Comparison of ENCODE assay signal across 8 cellular contexts in the genomic region with DNA sequence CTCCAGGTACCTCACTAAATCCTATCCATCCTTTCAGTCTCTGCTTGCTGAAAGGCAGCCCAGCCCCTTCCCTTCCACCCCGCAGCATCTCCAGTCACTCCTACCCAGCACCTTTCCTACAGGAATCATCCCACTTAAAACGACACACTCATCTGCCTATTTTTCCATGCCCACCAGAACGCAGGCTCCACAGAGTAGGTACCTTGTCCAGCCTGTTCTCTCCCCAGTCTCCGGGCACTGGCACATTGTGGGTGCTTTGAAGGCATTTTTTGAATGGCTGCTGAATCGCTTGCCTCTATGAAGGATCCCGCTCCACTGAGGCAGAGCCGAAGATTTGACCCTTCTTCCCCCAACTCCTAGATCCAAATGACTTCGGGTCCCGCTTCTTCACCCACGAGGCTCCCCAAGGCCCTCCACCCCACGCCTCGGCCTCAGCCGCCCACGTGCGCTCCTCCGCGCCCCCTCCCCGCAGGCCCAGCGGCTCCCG. TPM values are rescaled to one million over a fixed set of nuclear protein-coding genes. Genes with fewer than 3 reads are reported as not detected.
DNase-seq lines count a peak whose midpoint lies in the region; TF ChIP-seq lines count a peak whose summit lies in the region.
"Had no signal": no experiment of that assay in that cellular context is flagged by ENCODE, and none has a peak within 500 bp of the region (broad histone marks: within the 10 kb centered on the region; RNA-seq: fewer than 3 reads in every experiment).

No MANE protein-coding gene starts in this region.

- no peak for TF ChIP-seq CTCF in esophagus squamous epithelium (IDR thresholded peaks at IDR 0.05)
- no peak for TF ChIP-seq CTCF in suprapubic skin (IDR thresholded peaks at IDR 0.05)

- no peak for TF ChIP-seq EP300 in suprapubic skin (IDR thresholded peaks at IDR 0.05)

- peaks cover 62% of the 10 kb centered on the region for H3K27me3 Mint-ChIP-seq in activated naive CD4-positive, alpha-beta T cell treated with anti-CD3 and anti-CD28 coated beads for 36 hours (ENCODE audit: low read depth)

- H3K36me3 Mint-ChIP-seq in activated naive CD4-positive, alpha-beta T cell treated with anti-CD3 and anti-CD28 coated beads for 36 hours (ENCODE audit: low read depth) = no peaks in the 10 kb centered on the region

- DNase-seq in activated naive CD4-positive, alpha-beta T cell treated with anti-CD3 and anti-CD28 coated beads for 36 hours = no peak
- no peak for DNase-seq in activated naive CD4-positive, alpha-beta T cell (lab: John Stamatoyannopoulos, UW)
- DNase-seq in esophagus squamous epithelium (lab: John Stamatoyannopoulos, UW) (no peak), suprapubic skin (ENCODE audit: low spot score in 2 of 2) (no peak), ACHN (no peak), G401 (ENCODE audit: low spot score) (no peak)
- DNase-seq: C1 segment of cervical spinal cord had no signal

- peak overlapping the region; percentile 7 to 65 (median 30) for H3K4me3 ChIP-seq in esophagus squamous epithelium
- H3K4me3 ChIP-seq in suprapubic skin = peak overlapping the region; percentile 51

- no peak overlapping the region for H3K27ac Mint-ChIP-seq in activated naive CD4-positive, alpha-beta T cell treated with anti-CD3 and anti-CD28 coated beads for 36 hours

- intact Hi-C loops in activated naive CD4-positive, alpha-beta T cell treated with anti-CD3 and anti-CD28 coated beads for 36 hours (cut with micrococcal nuclease) = no loop called here
- intact Hi-C loops in esophagus squamous epithelium (cut with DNase I) = no loop called here

- peaks cover 7% of the 10 kb centered on the region for H3K4me1 Mint-ChIP-seq in activated naive CD4-positive, alpha-beta T cell treated with anti-CD3 and anti-CD28 coated beads for 36 hours (ENCODE audit: low read depth)

- peaks cover 6 to 81% (median 16%) of the 10 kb centered on the region in 4 donors for H3K27me3 ChIP-seq in esophagus squamous epithelium
- H3K27me3 ChIP-seq in suprapubic skin = peaks cover 83% of the 10 kb centered on the region

- peaks cover 13 to 19% (median 14%) of the 10 kb centered on the region in 3 donors for H3K4me1 ChIP-seq in esophagus squamous epithelium
- peaks cover 18% of the 10 kb centered on the region for H3K4me1 ChIP-seq in suprapubic skin

- no peaks in the 10 kb centered on the region for H3K36me3 ChIP-seq in esophagus squamous epithelium
- H3K36me3 ChIP-seq in suprapubic skin = no peaks in the 10 kb centered on the region

- H3K9me3 ChIP-seq in esophagus squamous epithelium = no peaks in the 10 kb centered on the region
- no peaks in the 10 kb centered on the region for H3K9me3 ChIP-seq in suprapubic skin

- WGBS in esophagus squamous epithelium, 2 donors = 57% methylated on average over 1 to 10 of the region's 20 CpGs
- WGBS in suprapubic skin = 52% methylated on average over 20 of the region's 20 CpGs

- in situ Hi-C loops in ACHN (cut with HindIII; ENCODE audit: low pct_ligation_motif_present, low pct_unique_long_range_greater_than_20kb, low sequenced_read_pairs) (no loop called here), G401 (cut with HindIII; ENCODE audit: low sequenced_read_pairs) (no loop called here)

- CTCF ChIA-PET in activated naive CD4-positive, alpha-beta T cell treated with anti-CD3 and anti-CD28 coated beads for 36 hours (lab: Charles Lee) = no interaction called here

- H3K9me3 Mint-ChIP-seq in activated naive CD4-positive, alpha-beta T cell treated with anti-CD3 and anti-CD28 coated beads for 36 hours = no peaks in the 10 kb centered on the region

- H3K27ac ChIP-seq in esophagus squamous epithelium (no peak overlapping the region), suprapubic skin (no peak overlapping the region)

- TF ChIP-seq POLR2A in esophagus squamous epithelium (IDR thresholded peaks at IDR 0.05) (no peak), suprapubic skin (IDR thresholded peaks at IDR 0.05) (no peak)

- peak overlapping the region; percentile 60 for H3K4me3 Mint-ChIP-seq in activated naive CD4-positive, alpha-beta T cell treated with anti-CD3 and anti-CD28 coated beads for 36 hours

RNA-seq across cellular contexts. Expression of a gene that starts 15.6 kb away (rescaled TPM):
- under 1 TPM in 1 of 2 experiments, not detected in 1; 0.10 TPM for total RNA-seq in activated naive CD4-positive, alpha-beta T cell treated with anti-CD3 and anti-CD28 coated beads for 36 hours
- total RNA-seq in esophagus squamous epithelium (1 to 10 TPM in 1 of 4 donors, under 1 TPM in 2, not detected in 1; 0.53 to 4.6 (median 0.95) TPM), suprapubic skin (1 to 10 TPM; 1.4 to 7.3 (median 3.4) TPM)
- 23.9 and 34.8 TPM in 2 replicates for total RNA-seq in G401 (2014; rRNA removed; shearing (Covaris generic))

RNA-seq across cellular contexts. Expression of a gene that starts 51.5 kb away (rescaled TPM):
- total RNA-seq in activated naive CD4-positive, alpha-beta T cell treated with anti-CD3 and anti-CD28 coated beads for 36 hours = 10 to 100 TPM; 25.8 to 25.9 TPM
- 10 to 100 TPM in 1 of 4 donors, 1 to 10 TPM in 3; 2.5 to 16.9 (median 8.2) TPM for total RNA-seq in esophagus squamous epithelium
- 10 to 100 TPM; 10.2 to 15.8 (median 11.9) TPM for total RNA-seq in suprapubic skin
- total RNA-seq in G401 (2014; rRNA removed; shearing (Covaris generic)) = 15.7 and 22.4 TPM in 2 replicates

RNA-seq across cellular contexts. Expression of a gene that starts 51.5 kb away (rescaled TPM):
- 10 to 100 TPM; 51.0 TPM for total RNA-seq in activated naive CD4-positive, alpha-beta T cell treated with anti-CD3 and anti-CD28 coated beads for 36 hours
- total RNA-seq in esophagus squamous epithelium (10 to 100 TPM; 23.9 to 48.6 (median 40.4) TPM), suprapubic skin (10 to 100 TPM; 41.3 to 75.2 (median 44.2) TPM)
- total RNA-seq in G401 (2014; rRNA removed; shearing (Covaris generic)) = 36.3 and 88.6 TPM in 2 replicates

RNA-seq across cellular contexts. Expression of a gene that starts 53.4 kb away (rescaled TPM):
- not detected for total RNA-seq in activated naive CD4-positive, alpha-beta T cell treated with anti-CD3 and anti-CD28 coated beads for 36 hours
- not detected for total RNA-seq in esophagus squamous epithelium
- total RNA-seq in suprapubic skin = not detected
- not detected in 2 replicates for total RNA-seq in G401 (2014; rRNA removed; shearing (Covaris generic))
- total RNA-seq: skeletal muscle tissue had no signal

RNA-seq across cellular contexts. Expression of a gene that starts 53.6 kb away (rescaled TPM):
- 10 to 100 TPM; 45.5 to 47.9 TPM for total RNA-seq in activated naive CD4-positive, alpha-beta T cell treated with anti-CD3 and anti-CD28 coated beads for 36 hours
- total RNA-seq in esophagus squamous epithelium = 10 to 100 TPM; 40.6 to 48.0 (median 45.7) TPM
- total RNA-seq in suprapubic skin = 10 to 100 TPM; 16.3 to 34.4 (median 30.2) TPM
- total RNA-seq in G401 (2014; rRNA removed; shearing (Covaris generic)) = 76.1 and 107 TPM in 2 replicates
